13 cellular contexts compared by ENCODE assay signal in the genomic region with DNA sequence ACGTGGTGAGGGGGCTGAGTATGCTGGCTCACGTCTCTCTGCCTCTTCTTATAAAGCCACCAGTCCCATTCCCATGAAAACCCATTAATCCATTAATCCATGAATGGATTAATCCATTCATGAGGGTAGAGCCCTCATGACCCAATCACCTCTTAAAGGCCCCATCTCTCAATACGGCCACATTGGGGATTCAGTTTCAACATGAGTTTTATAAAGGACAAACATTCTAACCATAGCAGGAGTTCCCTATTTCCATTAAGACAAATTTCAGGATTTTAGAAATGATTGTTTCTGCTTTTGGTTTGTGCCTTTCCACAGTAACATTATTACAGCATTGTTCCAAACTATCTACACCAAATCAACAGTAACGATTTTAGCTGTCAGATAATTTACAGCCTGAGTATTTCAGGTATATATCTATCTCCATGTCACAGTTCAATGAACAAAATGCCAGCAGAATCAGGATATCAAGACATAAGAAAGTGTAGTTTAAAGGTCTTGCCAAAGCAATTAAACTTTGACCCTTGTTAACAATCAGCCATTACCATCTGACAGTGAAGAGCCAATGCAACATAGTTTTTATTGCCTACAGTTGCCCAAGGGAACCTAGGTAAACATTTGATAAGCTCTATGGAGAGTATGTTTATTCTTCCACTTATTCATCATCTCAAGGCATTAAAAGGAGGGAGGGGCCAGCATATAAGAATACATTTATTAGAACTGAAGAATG. TPM values are rescaled to one million over a fixed set of nuclear protein-coding genes. Genes with fewer than 3 reads are reported as not detected.
DNase-seq lines count a peak whose midpoint lies in the region; ATAC-seq and TF ChIP-seq lines count a peak whose summit lies in the region.
"Had no signal": no experiment of that assay in that cellular context is flagged by ENCODE, and none has a peak within 500 bp of the region (broad histone marks: within the 10 kb centered on the region; RNA-seq: fewer than 3 reads in every experiment).

No MANE protein-coding gene starts in this region.

- BruUV-seq in mammary epithelial cell (replicated peaks; lab: Mats Ljungman, UMichigan): no TSS peak

- no peak for TF ChIP-seq CTCF in mammary epithelial cell (conservative IDR thresholded peaks at IDR 0.05 in 1 of 2, IDR thresholded peaks at IDR 0.05 in 1 of 2; ENCODE audit: extremely low read depth in 1 of 2, insufficient read depth in 1 of 2, low read depth in 1 of 2, low read length in 2 of 2)

- H3K36me3 ChIP-seq in mammary epithelial cell (ENCODE audit: insufficient read depth, low read length): no peaks in the 10 kb centered on the region
- H3K36me3 ChIP-seq: suprapubic skin had no signal

- dilution Hi-C loops in mammary epithelial cell (cut with HindIII; ENCODE audit: low sequenced_read_pairs): no loop called here

- peak overlapping the region; percentile 70 to 93 (median 80) for H3K4me3 Mint-ChIP-seq in naive B cell
- H3K4me3 Mint-ChIP-seq: activated CD4-positive, alpha-beta T cell treated with anti-CD3 and anti-CD28 coated beads, Interleukin-2, amount 10 ng/mL, durations not matched to agents 7 days and 5 days had no signal

- 95% methylated on average over 4 of the region's 4 CpGs for WGBS in mammary epithelial cell (ENCODE audit: low coverage, missing lambda C conversion rate)

- ATAC-seq in naive B cell (ENCODE audit: low read depth in 2 of 2) (no peak), HG03442 (IDR thresholded peaks at IDR 0.05; ENCODE audit: unreplicated experiment) (no peak)

- H3K9ac ChIP-seq in mammary epithelial cell (ENCODE audit: insufficient read depth, low read length): no peak overlapping the region

- no peak overlapping the region for H2AFZ ChIP-seq in mammary epithelial cell (ENCODE audit: low read depth, low read length)

- no peak overlapping the region for H3K4me3 ChIP-seq in mammary epithelial cell (replicated peaks in 1 of 3; ENCODE audit: insufficient read depth in 1 of 3, low read depth in 2 of 3, low read length in 3 of 3)
- H3K4me3 ChIP-seq: skin epidermis, suprapubic skin had no signal

- H3K9me3 Mint-ChIP-seq in naive B cell: no peaks in the 10 kb centered on the region
- H3K9me3 Mint-ChIP-seq: activated CD4-positive, alpha-beta T cell treated with anti-CD3 and anti-CD28 coated beads, Interleukin-2, amount 10 ng/mL, durations not matched to agents 7 days and 5 days had no signal

- no peak overlapping the region for H3K27ac ChIP-seq in mammary epithelial cell (ENCODE audit: insufficient read depth, low read depth, low read length)
- H3K27ac ChIP-seq: suprapubic skin had no signal

- H3K36me3 Mint-ChIP-seq in naive B cell: peaks cover 0 to 8% of the 10 kb centered on the region in 2 donors

- peaks cover 62 to 85% (median 72%) of the 10 kb centered on the region in 3 donors for H3K4me1 Mint-ChIP-seq in naive B cell

- CTCF ChIA-PET in mammary epithelial cell (lab: Charles Lee; ENCODE audit: low non-redundant PET): no interaction called here

- H3K79me2 ChIP-seq in mammary epithelial cell (ENCODE audit: insufficient read depth, low read length): peaks cover 67% of the 10 kb centered on the region

- intact Hi-C loops in mammary epithelial cell (cut with micrococcal nuclease): no loop called here

- H3K9me3 ChIP-seq in mammary epithelial cell (replicated peaks; ENCODE audit: insufficient read depth, low read length): no peaks in the 10 kb centered on the region
- H3K9me3 ChIP-seq: suprapubic skin had no signal

- no peak overlapping the region for H3K4me2 ChIP-seq in mammary epithelial cell (ENCODE audit: insufficient read depth, low read depth, low read length)

- no peaks in the 10 kb centered on the region for H3K27me3 ChIP-seq in mammary epithelial cell (ENCODE audit: insufficient read depth, low read length)
- H3K27me3 ChIP-seq: suprapubic skin had no signal

- peaks cover 26% of the 10 kb centered on the region for H3K4me1 ChIP-seq in mammary epithelial cell (ENCODE audit: insufficient read depth, low read length)

- H3K27me3 Mint-ChIP-seq in naive B cell: no peaks in the 10 kb centered on the region

- in situ Hi-C loops in Caki2 (cut with HindIII; ENCODE audit: low pct_unique_long_range_greater_than_20kb, low sequenced_read_pairs) (loop anchor here (25.0 kb wide), 1 partner anchor 470 kb away; no protein-coding TSS in a partner anchor), mammary epithelial cell (cut with MboI; ENCODE audit: low sequenced_read_pairs in 2 of 2) (no loop called here)

- no peaks in the 10 kb centered on the region for H4K20me1 ChIP-seq in mammary epithelial cell (ENCODE audit: insufficient read depth, low read length)

- peak overlapping the region; percentile 87 to 95 (median 90) for H3K27ac Mint-ChIP-seq in naive B cell
- H3K27ac Mint-ChIP-seq: activated CD4-positive, alpha-beta T cell treated with anti-CD3 and anti-CD28 coated beads, Interleukin-2, amount 10 ng/mL, durations not matched to agents 7 days and 5 days had no signal

- DNase-seq in Caki2 (ENCODE audit: low read depth) (peak; percentile 81), M059J (ENCODE audit: low read depth) (peak; percentile 74), mammary epithelial cell (peak; percentile 15), naive B cell (no peak), islet precursor cell (no peak), GOT3 (lab: John Stamatoyannopoulos, UW) (no peak)
- DNase-seq in activated CD4-positive, alpha-beta T cell treated with anti-CD3 and anti-CD28 coated beads for 48 hours: no peak
- DNase-seq: activated CD4-positive, alpha-beta T cell treated with anti-CD3 and anti-CD28 coated beads, Interleukin-2, amount 10 ng/mL, durations not matched to agents 7 days and 5 days; GDM1; NCI-H524 treated with DMSO at 0.1 percent for 48 hours had no signal

RNA-seq across cellular contexts. Expression of gene TSPAN3, which starts 3.8 kb away (rescaled TPM):
- total RNA-seq in Caki2 (2014; rRNA removed; shearing (Covaris generic); ENCODE audit: low replicate concordance): 271 and 282 TPM in 2 replicates
- total RNA-seq in M059J (2014; rRNA removed; shearing (Covaris generic)): 280 and 312 TPM in 2 replicates
- total RNA-seq in mammary epithelial cell: 100 to 1,000 TPM in 1 of 2 donors, 10 to 100 TPM in 1; 80.0 to 100 TPM
- polyA plus RNA-seq in mammary epithelial cell: 148 TPM
- 227 TPM for polyA minus RNA-seq in mammary epithelial cell
- polyA plus RNA-seq in naive B cell (ENCODE audit: low read depth in 6 of 6): 100 to 1,000 TPM; 418 to 685 (median 569) TPM

Comparison
In these comparisons a context has a peak if more than half of its experiments do, and no peak if none do; other contexts are left out.
1. DNase-seq: peak in Caki2 (single experiment), M059J (single experiment) and mammary epithelial cell (single experiment); none in naive B cell (single experiment), islet precursor cell (single experiment), activated CD4-positive, alpha-beta T cell treated with anti-CD3 and anti-CD28 coated beads for 48 hours (single experiment) and GOT3 (single experiment).